In the genomic region with DNA sequence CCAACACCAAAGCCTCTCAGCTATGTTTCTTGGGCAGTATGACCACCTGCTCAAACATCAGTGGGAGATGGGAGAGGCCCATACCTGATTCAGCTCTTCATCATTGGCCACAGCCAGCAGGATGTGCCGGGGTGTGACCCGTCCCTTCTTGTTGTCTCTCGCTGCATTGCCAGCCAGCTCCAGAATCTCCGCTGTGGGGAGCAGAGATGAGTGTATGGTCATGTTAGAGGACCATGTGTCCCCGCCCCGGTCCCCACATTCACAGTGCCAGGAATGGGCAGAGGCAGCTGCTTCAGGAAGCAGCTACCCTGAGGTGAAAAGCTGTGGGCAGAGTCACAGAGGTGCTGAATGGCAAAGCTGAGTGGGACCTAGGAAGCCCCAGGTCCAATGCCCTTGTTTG, we compare ENCODE assay signal across 23 cellular contexts.
"Had no signal": no experiment of that assay in that cellular context is flagged by ENCODE, and none has a peak within 500 bp of the region (broad histone marks: within the 10 kb centered on the region; RNA-seq: fewer than 3 reads in every experiment).

No MANE protein-coding gene starts in this region.

- H3K27me3 ChIP-seq: esophagus muscularis mucosa, gastrocnemius medialis, neural progenitor cell, ovary, thyroid gland had no signal

- H3K27me3 Mint-ChIP-seq: activated B cell treated with CpG ODN at 0.5 μM for 24 hours; activated CD4-positive, alpha-beta memory T cell treated with anti-CD3 and anti-CD28 coated beads for 36 hours; activated naive CD4-positive, alpha-beta T cell treated with anti-CD3 and anti-CD28 coated beads, Interleukin-2, amount 50 U/mL, for 24 hours; central memory CD8-positive, alpha-beta T cell; naive thymus-derived CD8-positive, alpha-beta T cell; T-cell had no signal

- H3K36me3 ChIP-seq: neural progenitor cell, ovary, prostate gland had no signal

- H3K4me1 Mint-ChIP-seq: neural progenitor cell had no signal

- H3K27ac ChIP-seq: esophagus muscularis mucosa, gastrocnemius medialis, neural progenitor cell, ovary, prostate gland, thyroid gland had no signal

- ATAC-seq: gastrocnemius medialis; left ventricle myocardium superior; naive thymus-derived CD8-positive, alpha-beta T cell; SK-N-SH treated with all-trans-retinoic acid at 6 μM for 48 hours; stimulated activated naive CD8-positive, alpha-beta T cell treated with anti-CD3 and anti-CD28 coated beads, Interleukin-15, Interleukin-2, amounts not matched to agents 100 U/mL and 50 U/mL, for 24 hours; T-cell had no signal

- H3K4me1 ChIP-seq: neural progenitor cell had no signal

- H3K4me3 ChIP-seq: esophagus muscularis mucosa, gastrocnemius medialis, neural progenitor cell, ovary, prostate gland, thyroid gland had no signal

- H3K4me3 Mint-ChIP-seq: activated B cell treated with CpG ODN at 0.5 μM for 24 hours; activated CD4-positive, alpha-beta memory T cell treated with anti-CD3 and anti-CD28 coated beads for 36 hours; activated naive CD4-positive, alpha-beta T cell treated with anti-CD3 and anti-CD28 coated beads, Interleukin-2, amount 50 U/mL, for 24 hours; central memory CD8-positive, alpha-beta T cell; mesothelial cell of epicardium; naive thymus-derived CD8-positive, alpha-beta T cell; neural progenitor cell; T-cell had no signal

- H3K9me3 ChIP-seq: esophagus muscularis mucosa, gastrocnemius medialis, ovary, prostate gland, thyroid gland had no signal

- H3K27ac Mint-ChIP-seq: activated B cell treated with CpG ODN at 0.5 μM for 24 hours; activated CD4-positive, alpha-beta memory T cell treated with anti-CD3 and anti-CD28 coated beads for 36 hours; activated naive CD4-positive, alpha-beta T cell treated with anti-CD3 and anti-CD28 coated beads, Interleukin-2, amount 50 U/mL, for 24 hours; mesothelial cell of epicardium; neural progenitor cell; T-cell had no signal

- DNase-seq: activated B cell treated with CpG ODN at 0.5 μM for 24 hours; activated CD4-positive, alpha-beta memory T cell treated with anti-CD3 and anti-CD28 coated beads for 36 hours; activated CD4-positive, alpha-beta T cell treated with anti-CD3 and anti-CD28 coated beads for 4 hours; activated effector memory CD4-positive, alpha-beta T cell treated with Interleukin-2 at 50 U/mL for 16 hours; activated T-cell treated with anti-CD3 and anti-CD28 coated beads, Interleukin-2, amount 50 U/mL, for 1 hour; gastrocnemius medialis; hippocampal formation; left ventricle myocardium superior; mammary epithelial cell; naive thymus-derived CD8-positive, alpha-beta T cell; ovary; stimulated activated CD4-positive, alpha-beta T cell treated with anti-CD3 and anti-CD28 coated beads, Interleukin-4, amount 100 ng/mL, for 1 hour; stimulated activated naive CD8-positive, alpha-beta T cell treated with anti-CD3 and anti-CD28 coated beads, Interleukin-15, Interleukin-2, amounts not matched to agents 100 U/mL and 50 U/mL, for 24 hours; substantia nigra; T-cell; thyroid gland had no signal

- H3K9me3 Mint-ChIP-seq: activated B cell treated with CpG ODN at 0.5 μM for 24 hours; activated CD4-positive, alpha-beta memory T cell treated with anti-CD3 and anti-CD28 coated beads for 36 hours; activated naive CD4-positive, alpha-beta T cell treated with anti-CD3 and anti-CD28 coated beads, Interleukin-2, amount 50 U/mL, for 24 hours; central memory CD8-positive, alpha-beta T cell; mesothelial cell of epicardium; naive thymus-derived CD8-positive, alpha-beta T cell; neural progenitor cell; T-cell had no signal
